In genomic region chr18:43785145-43785544, GRCh38 we compare ENCODE assay signal across 32 cellular contexts.
"Had no signal": no experiment of that assay in that cellular context is flagged by ENCODE, and none has a peak within 500 bp of the region (broad histone marks: within the 10 kb centered on the region; RNA-seq: fewer than 3 reads in every experiment).

No MANE protein-coding gene starts in this region.

- H3K4me3 ChIP-seq: neural progenitor cell, pancreas, prostate gland, right atrium auricular region, right lobe of liver, sigmoid colon, skin epidermis, smooth muscle cell, spleen, suprapubic skin, testis, tibial artery, transverse colon, upper lobe of right lung, uterus had no signal

- H3K27me3 Mint-ChIP-seq: naive B cell; naive thymus-derived CD8-positive, alpha-beta T cell; natural killer cell treated with Interleukin-12 subunit alpha and Interleukin-12 subunit beta and Interleukin-15 and Interleukin-18, amount 100 ng/mL, for 72 hours; stimulated activated memory B cell treated with anti-CD40 and anti-IgM and Interleukin-4, amounts not matched to agents 10 μg/mL and 1 μg/mL and 100 μg/mL, for 72 hours; stimulated activated naive CD8-positive, alpha-beta T cell treated with anti-CD3 and anti-CD28 coated beads, Interleukin-15, amount 100 ng/mL, for 72 hours; type B pancreatic cell had no signal

- H3K36me3 ChIP-seq: neural progenitor cell, pancreas, prostate gland, right atrium auricular region, right lobe of liver, sigmoid colon, spleen, suprapubic skin, tibial artery, transverse colon, upper lobe of right lung, uterus had no signal

- ATAC-seq: naive thymus-derived CD8-positive, alpha-beta T cell; natural killer cell treated with Interleukin-12 subunit alpha and Interleukin-12 subunit beta and Interleukin-15 and Interleukin-18, amount 100 ng/mL, for 72 hours; pancreas; right lobe of liver; stimulated activated memory B cell treated with anti-CD40 and anti-IgM and Interleukin-4, amounts not matched to agents 10 μg/mL and 1 μg/mL and 100 μg/mL, for 72 hours; stimulated activated naive CD8-positive, alpha-beta T cell treated with anti-CD3 and anti-CD28 coated beads, Interleukin-15, amount 100 ng/mL, for 72 hours; stimulated activated naive CD8-positive, alpha-beta T cell treated with anti-CD3 and anti-CD28 coated beads, Interleukin-15, Interleukin-2, amounts not matched to agents 100 U/mL and 50 U/mL, for 24 hours; upper lobe of right lung had no signal

- H3K27me3 ChIP-seq: neural progenitor cell, pancreas, right atrium auricular region, right lobe of liver, sigmoid colon, spleen, suprapubic skin, testis, tibial artery, transverse colon, upper lobe of right lung, uterus had no signal

- H3K27ac Mint-ChIP-seq: naive B cell; naive thymus-derived CD8-positive, alpha-beta T cell; natural killer cell treated with Interleukin-12 subunit alpha and Interleukin-12 subunit beta and Interleukin-15 and Interleukin-18, amount 100 ng/mL, for 72 hours; nephron progenitor cell; neural progenitor cell; stimulated activated memory B cell treated with anti-CD40 and anti-IgM and Interleukin-4, amounts not matched to agents 10 μg/mL and 1 μg/mL and 100 μg/mL, for 72 hours; stimulated activated naive CD8-positive, alpha-beta T cell treated with anti-CD3 and anti-CD28 coated beads, Interleukin-15, amount 100 ng/mL, for 72 hours; type B pancreatic cell had no signal

- H3K4me1 Mint-ChIP-seq: naive B cell; naive thymus-derived CD8-positive, alpha-beta T cell; neural progenitor cell; stimulated activated memory B cell treated with anti-CD40 and anti-IgM and Interleukin-4, amounts not matched to agents 10 μg/mL and 1 μg/mL and 100 μg/mL, for 72 hours; stimulated activated naive CD8-positive, alpha-beta T cell treated with anti-CD3 and anti-CD28 coated beads, Interleukin-15, amount 100 ng/mL, for 72 hours had no signal

- H3K36me3 Mint-ChIP-seq: naive B cell; naive thymus-derived CD8-positive, alpha-beta T cell; natural killer cell treated with Interleukin-12 subunit alpha and Interleukin-12 subunit beta and Interleukin-15 and Interleukin-18, amount 100 ng/mL, for 72 hours; neural progenitor cell; stimulated activated memory B cell treated with anti-CD40 and anti-IgM and Interleukin-4, amounts not matched to agents 10 μg/mL and 1 μg/mL and 100 μg/mL, for 72 hours; type B pancreatic cell had no signal

- H3K4me1 ChIP-seq: neural progenitor cell, pancreas, prostate gland, right atrium auricular region, right lobe of liver, sigmoid colon, spleen, suprapubic skin, testis, tibial artery, transverse colon, upper lobe of right lung had no signal

- H3K9me3 ChIP-seq: pancreas, prostate gland, right atrium auricular region, right lobe of liver, sigmoid colon, spleen, suprapubic skin, testis, tibial artery, transverse colon, upper lobe of right lung, uterus had no signal

- H3K9me3 Mint-ChIP-seq: nephron progenitor cell; neural progenitor cell; stimulated activated memory B cell treated with anti-CD40 and anti-IgM and Interleukin-4, amounts not matched to agents 10 μg/mL and 1 μg/mL and 100 μg/mL, for 72 hours had no signal

- H3K4me3 Mint-ChIP-seq: naive B cell; naive thymus-derived CD8-positive, alpha-beta T cell; natural killer cell treated with Interleukin-12 subunit alpha and Interleukin-12 subunit beta and Interleukin-15 and Interleukin-18, amount 100 ng/mL, for 72 hours; nephron progenitor cell; neural progenitor cell; stimulated activated memory B cell treated with anti-CD40 and anti-IgM and Interleukin-4, amounts not matched to agents 10 μg/mL and 1 μg/mL and 100 μg/mL, for 72 hours; stimulated activated naive CD8-positive, alpha-beta T cell treated with anti-CD3 and anti-CD28 coated beads, Interleukin-15, amount 100 ng/mL, for 72 hours; type B pancreatic cell had no signal

- H3K9ac ChIP-seq: neural progenitor cell had no signal

- DNase-seq: naive B cell; naive thymus-derived CD8-positive, alpha-beta T cell; nephron progenitor cell; occipital lobe; pancreas; retina; right lobe of liver; sigmoid colon; spleen; stimulated activated CD4-positive, alpha-beta T cell treated with anti-CD3 and anti-CD28 coated beads, Interleukin-12 subunit alpha, Interleukin-12 subunit beta, amount 100 ng/mL, for 4 hours; stimulated activated CD4-positive, alpha-beta T cell treated with anti-CD3 and anti-CD28 coated beads, Interleukin-1b, Interleukin-23, amount 100 ng/mL, for 48 hours; stimulated activated CD4-positive, alpha-beta T cell treated with anti-CD3 and anti-CD28 coated beads, Interleukin-4, amount 100 ng/mL, for 1 hour; stimulated activated CD4-positive, alpha-beta T cell treated with anti-CD3 and anti-CD28 coated beads, Interleukin-4, amount 100 ng/mL, for 4 hours; stimulated activated CD8-positive, alpha-beta memory T cell treated with anti-CD3 and anti-CD28 coated beads, Interleukin-4, amount 100 ng/mL, for 48 hours; stimulated activated naive CD4-positive, alpha-beta T cell; stimulated activated naive CD8-positive, alpha-beta T cell treated with anti-CD3 and anti-CD28 coated beads, Interleukin-15, amount 100 ng/mL, for 72 hours; stimulated activated naive CD8-positive, alpha-beta T cell treated with anti-CD3 and anti-CD28 coated beads, Interleukin-15, Interleukin-2, amounts not matched to agents 100 U/mL and 50 U/mL, for 24 hours; substantia nigra; testis; tibial artery; transverse colon; upper lobe of right lung; uterus had no signal

- H3K27ac ChIP-seq: neural progenitor cell, pancreas, prostate gland, right atrium auricular region, right lobe of liver, sigmoid colon, skin epidermis, spleen, suprapubic skin, testis, tibial artery, transverse colon, upper lobe of right lung, uterus had no signal

- H3K4me2 ChIP-seq: neural progenitor cell, smooth muscle cell had no signal
